ENCODE assay signal across 8 cellular contexts in genomic region chr5:140109050-140109817, GRCh38. TPM values are rescaled to one million over a fixed set of nuclear protein-coding genes. Genes with fewer than 3 reads are reported as not detected.
DNase-seq lines count a peak whose midpoint lies in the region; ATAC-seq, FAIRE-seq and TF ChIP-seq lines count a peak whose summit lies in the region.

No MANE protein-coding gene starts in this region.

- H3K9me3 Mint-ChIP-seq in activated CD8-positive, alpha-beta memory T cell treated with anti-CD3 and anti-CD28 coated beads, Interleukin-2, amount 10 ng/mL, durations not matched to agents 7 days and 5 days (ENCODE audit: low read depth): no peaks in the 10 kb centered on the region
- H3K9me3 Mint-ChIP-seq in activated T-helper 17 cell treated with anti-CD3 and anti-CD28 coated beads, Interleukin-2, amount 50 U/mL, for 72 hours: no peaks in the 10 kb centered on the region

- no peak for TF ChIP-seq CTCF in thyroid gland (IDR thresholded peaks at IDR 0.05)

- H3K27me3 ChIP-seq in thyroid gland: no peaks in the 10 kb centered on the region

- intact Hi-C loops in thyroid gland (cut with DNase I): no loop called here

- H3K4me3 Mint-ChIP-seq in activated CD8-positive, alpha-beta memory T cell treated with anti-CD3 and anti-CD28 coated beads, Interleukin-2, amount 10 ng/mL, durations not matched to agents 7 days and 5 days: peak overlapping the region; percentile 99
- peak overlapping the region; percentile 100 for H3K4me3 Mint-ChIP-seq in activated T-helper 17 cell treated with anti-CD3 and anti-CD28 coated beads, Interleukin-2, amount 50 U/mL, for 72 hours

- H3K27ac Mint-ChIP-seq in activated CD8-positive, alpha-beta memory T cell treated with anti-CD3 and anti-CD28 coated beads, Interleukin-2, amount 10 ng/mL, durations not matched to agents 7 days and 5 days: peak overlapping the region; percentile 98
- H3K27ac Mint-ChIP-seq in activated T-helper 17 cell treated with anti-CD3 and anti-CD28 coated beads, Interleukin-2, amount 50 U/mL, for 72 hours: peak overlapping the region; percentile 97

- FAIRE-seq in islet of Langerhans (lab: Jason Lieb, UNC): peak; percentile 9

- H3K4me3 ChIP-seq in thyroid gland (replicated peaks in 1 of 3): peak overlapping the region in 2 of 3 donors; percentile 67 to 69

- ATAC-seq in activated CD8-positive, alpha-beta memory T cell treated with anti-CD3 and anti-CD28 coated beads, Interleukin-2, amount 10 ng/mL, durations not matched to agents 7 days and 5 days: no peak
- no peak for ATAC-seq in activated T-helper 17 cell treated with anti-CD3 and anti-CD28 coated beads, Interleukin-2, amount 50 U/mL, for 72 hours (replicated peaks)
- no peak for ATAC-seq in HG03159 (IDR thresholded peaks at IDR 0.05; ENCODE audit: unreplicated experiment)
- ATAC-seq in HG03045 (IDR thresholded peaks at IDR 0.05; ENCODE audit: unreplicated experiment): no peak

- no peak for DNase-seq in activated CD8-positive, alpha-beta memory T cell treated with anti-CD3 and anti-CD28 coated beads, Interleukin-2, amount 10 ng/mL, durations not matched to agents 7 days and 5 days
- DNase-seq in activated CD8-positive, alpha-beta memory T cell treated with anti-CD3 and anti-CD28 coated beads, Interleukin-2, amount 50 U/mL, for 48 hours: no peak
- no peak for DNase-seq in thyroid gland
- DNase-seq in NCI-H2171 (lab: John Stamatoyannopoulos, UW): no peak

- H3K27ac ChIP-seq in thyroid gland: no peak overlapping the region

- H3K9me3 ChIP-seq in thyroid gland: no peaks in the 10 kb centered on the region

- H3K4me1 ChIP-seq in thyroid gland: peaks cover 31 to 38% of the 10 kb centered on the region in 2 donors

- CTCF ChIA-PET in activated CD8-positive, alpha-beta memory T cell treated with anti-CD3 and anti-CD28 coated beads, Interleukin-2, amount 10 ng/mL, durations not matched to agents 7 days and 5 days (lab: Charles Lee): interaction anchor here (0.6 to 6.9 kb wide), 8 partner anchors 9 to 461 kb away, joined by 3 to 58 read pairs (median 4); partner anchors contain the start of genes CXXC5 and NRG2

- no peaks in the 10 kb centered on the region for H3K36me3 ChIP-seq in thyroid gland

- H3K4me1 Mint-ChIP-seq in activated CD8-positive, alpha-beta memory T cell treated with anti-CD3 and anti-CD28 coated beads, Interleukin-2, amount 10 ng/mL, durations not matched to agents 7 days and 5 days: peaks cover 49% of the 10 kb centered on the region
- H3K4me1 Mint-ChIP-seq in activated T-helper 17 cell treated with anti-CD3 and anti-CD28 coated beads, Interleukin-2, amount 50 U/mL, for 72 hours: peaks cover 24% of the 10 kb centered on the region

- H3K27me3 Mint-ChIP-seq in activated CD8-positive, alpha-beta memory T cell treated with anti-CD3 and anti-CD28 coated beads, Interleukin-2, amount 10 ng/mL, durations not matched to agents 7 days and 5 days: peaks cover 20% of the 10 kb centered on the region
- no peaks in the 10 kb centered on the region for H3K27me3 Mint-ChIP-seq in activated T-helper 17 cell treated with anti-CD3 and anti-CD28 coated beads, Interleukin-2, amount 50 U/mL, for 72 hours

- no peak for TF ChIP-seq POLR2A in thyroid gland (IDR thresholded peaks at IDR 0.05)

- peaks cover 2% of the 10 kb centered on the region for H3K36me3 Mint-ChIP-seq in activated CD8-positive, alpha-beta memory T cell treated with anti-CD3 and anti-CD28 coated beads, Interleukin-2, amount 10 ng/mL, durations not matched to agents 7 days and 5 days
- peaks cover 23% of the 10 kb centered on the region for H3K36me3 Mint-ChIP-seq in activated T-helper 17 cell treated with anti-CD3 and anti-CD28 coated beads, Interleukin-2, amount 50 U/mL, for 72 hours (ENCODE audit: low read depth)

- 73 to 78% methylated on average over 23 of the region's 23 CpGs for WGBS in thyroid gland, 2 donors

RNA-seq across cellular contexts. Expression of gene PURA, which starts 4.7 kb away (rescaled TPM):
- 10 to 100 TPM; 12.3 to 15.4 TPM for total RNA-seq in activated CD8-positive, alpha-beta memory T cell treated with anti-CD3 and anti-CD28 coated beads, Interleukin-2, amount 10 ng/mL, durations not matched to agents 7 days and 5 days
- total RNA-seq in activated T-helper 17 cell treated with anti-CD3 and anti-CD28 coated beads, Interleukin-2, amount 50 U/mL, for 72 hours: 10 to 100 TPM; 11.1 to 14.3 TPM
- 10 to 100 TPM; 37.4 to 60.5 (median 44.7) TPM for total RNA-seq in thyroid gland

RNA-seq across cellular contexts. Expression of gene IGIP, which starts 16.5 kb away (rescaled TPM):
- 1 to 10 TPM; 2.9 to 3.4 TPM for total RNA-seq in activated CD8-positive, alpha-beta memory T cell treated with anti-CD3 and anti-CD28 coated beads, Interleukin-2, amount 10 ng/mL, durations not matched to agents 7 days and 5 days
- total RNA-seq in activated T-helper 17 cell treated with anti-CD3 and anti-CD28 coated beads, Interleukin-2, amount 50 U/mL, for 72 hours: 1 to 10 TPM; 2.4 to 6.7 TPM
- 10 to 100 TPM; 25.1 to 41.3 (median 28.6) TPM for total RNA-seq in thyroid gland
